Comparison of ENCODE assay signal across 8 cellular contexts in the genomic region with DNA sequence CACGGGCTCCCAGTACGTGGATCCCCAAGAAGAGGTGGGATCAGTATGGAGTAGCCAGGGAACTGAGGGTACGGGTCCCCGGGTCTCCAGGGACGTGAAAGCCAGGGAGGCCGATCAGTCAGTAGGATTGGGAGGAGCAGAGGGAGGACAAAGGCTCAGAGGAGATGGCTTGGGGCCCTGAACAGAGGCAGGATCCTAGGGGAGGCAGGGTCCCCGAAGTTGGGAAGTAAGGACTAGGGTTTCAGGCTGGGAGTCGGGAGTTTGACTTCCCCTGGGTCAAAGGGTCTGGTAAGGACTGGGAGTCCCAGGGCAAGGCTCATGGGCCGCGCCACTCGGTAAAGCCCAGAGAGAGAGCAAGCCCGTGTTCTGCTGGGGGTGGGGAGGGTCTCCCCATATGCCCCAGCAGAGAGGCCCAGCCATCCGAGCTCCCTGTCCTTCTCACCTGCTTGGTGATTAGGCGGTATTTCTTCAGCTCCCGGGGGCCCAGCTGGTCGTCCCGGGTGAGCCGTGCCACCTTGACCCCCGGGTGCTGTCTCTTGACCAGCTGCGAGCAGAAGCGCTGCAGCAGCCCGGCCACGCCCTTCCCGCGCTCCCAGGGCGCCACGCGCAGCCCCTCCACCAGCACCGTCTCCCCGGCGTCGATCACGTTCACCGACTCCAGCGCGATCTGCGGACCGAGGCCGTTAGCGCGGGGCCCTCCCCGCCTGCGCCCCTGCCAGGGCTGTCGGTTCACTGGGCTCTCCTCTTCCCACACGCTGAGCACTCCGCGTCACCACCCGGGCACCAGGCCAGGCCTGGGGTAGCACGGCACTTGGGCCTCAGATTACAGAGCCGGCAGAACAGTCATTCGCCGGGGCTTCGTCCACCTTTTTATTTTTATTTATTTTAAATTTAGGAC. TPM values are rescaled to one million over a fixed set of nuclear protein-coding genes. Genes with fewer than 3 reads are reported as not detected.
A peak's percentile ranks its signal among the peaks of the same experiment; 100 is the strongest.
DNase-seq lines count a peak whose midpoint lies in the region; ATAC-seq and TF ChIP-seq lines count a peak whose summit lies in the region.

No MANE protein-coding gene starts in this region.

- peaks cover 36% of the 10 kb centered on the region for H3K27me3 ChIP-seq in MG63
- H3K27me3 ChIP-seq in iPS-15b (ENCODE audit: control insufficient read depth, insufficient read depth, low read length): peaks cover 98% of the 10 kb centered on the region
- peaks cover 58% of the 10 kb centered on the region for H3K27me3 ChIP-seq in thoracic aorta (replicated peaks; ENCODE audit: insufficient read depth)

- peaks cover 25% of the 10 kb centered on the region for H3K4me1 Mint-ChIP-seq in Calu3 (ENCODE audit: low read depth, unreplicated experiment)
- peaks cover 37% of the 10 kb centered on the region for H3K4me1 Mint-ChIP-seq in activated naive CD8-positive, alpha-beta T cell treated with anti-CD3 and anti-CD28 coated beads, Interleukin-2, amount 10 ng/mL, durations not matched to agents 7 days and 5 days

- no peak for ATAC-seq in activated naive CD8-positive, alpha-beta T cell treated with anti-CD3 and anti-CD28 coated beads, Interleukin-2, amount 10 ng/mL, durations not matched to agents 7 days and 5 days (ENCODE audit: low read depth)
- no peak for ATAC-seq in thoracic aorta (ENCODE audit: insufficient number of reproducible peaks, low FRiP score, low read depth)
- no peak for ATAC-seq in GM19467 (IDR thresholded peaks at IDR 0.05; ENCODE audit: unreplicated experiment)
- no peak for ATAC-seq in GM19328 (IDR thresholded peaks at IDR 0.05; ENCODE audit: unreplicated experiment)

- intact Hi-C loops in Calu3 (cut with micrococcal nuclease; ENCODE audit: unreplicated experiment): no loop called here

- H3K36me3 ChIP-seq in MG63 (no peaks in the 10 kb centered on the region), iPS-15b (ENCODE audit: control insufficient read depth, insufficient read depth, low read length) (no peaks in the 10 kb centered on the region), thoracic aorta (no peaks in the 10 kb centered on the region)

- peak overlapping the region in 1 of 2 donors; percentile 22 for H3K27ac ChIP-seq in thoracic aorta

- peak overlapping the region; percentile 0 for H3K27ac Mint-ChIP-seq in Calu3 (ENCODE audit: unreplicated experiment)
- H3K27ac Mint-ChIP-seq in activated naive CD8-positive, alpha-beta T cell treated with anti-CD3 and anti-CD28 coated beads, Interleukin-2, amount 10 ng/mL, durations not matched to agents 7 days and 5 days: no peak overlapping the region

- H3K9me3 ChIP-seq in MG63: no peaks in the 10 kb centered on the region
- H3K9me3 ChIP-seq in iPS-15b (ENCODE audit: control insufficient read depth, insufficient read depth, low read length): no peaks in the 10 kb centered on the region
- H3K9me3 ChIP-seq in thoracic aorta: no peaks in the 10 kb centered on the region

- DNase-seq in Calu3: peak; percentile 86
- DNase-seq in MG63: peak; percentile 84
- peak; percentile 43 for DNase-seq in activated naive CD8-positive, alpha-beta T cell treated with anti-CD3 and anti-CD28 coated beads, Interleukin-2, amount 10 ng/mL, durations not matched to agents 7 days and 5 days
- DNase-seq in thoracic aorta (ENCODE audit: low spot score): no peak
- DNase-seq in SK-N-DZ (ENCODE audit: low spot score): no peak

- H3K4me3 ChIP-seq in MG63: no peak overlapping the region; the same call in 1 of the 2 replicates
- peak overlapping the region; percentile 69 for H3K4me3 ChIP-seq in iPS-15b (ENCODE audit: low read depth, low read length)
- peak overlapping the region; percentile 40 for H3K4me3 ChIP-seq in thoracic aorta

- POLR2A ChIA-PET in activated naive CD8-positive, alpha-beta T cell treated with anti-CD3 and anti-CD28 coated beads, Interleukin-2, amount 10 ng/mL, durations not matched to agents 7 days and 5 days (lab: Charles Lee): interaction anchor here (0.5 to 2.1 kb wide), 4 partner anchors 8 to 83 kb away, joined by 3 to 8 read pairs (median 4); partner anchors contain the start of genes AP1S1 and VGF

- CTCF ChIA-PET in Calu3 (lab: Charles Lee): interaction anchor here (0.6 to 1.5 kb wide), 5 partner anchors 19 to 190 kb away, joined by 3 to 5 read pairs (median 3); partner anchors contain the start of gene COL26A1

- H3K4me3 Mint-ChIP-seq in Calu3 (ENCODE audit: low read depth, unreplicated experiment): peak overlapping the region; percentile 61
- peak overlapping the region; percentile 18 for H3K4me3 Mint-ChIP-seq in activated naive CD8-positive, alpha-beta T cell treated with anti-CD3 and anti-CD28 coated beads, Interleukin-2, amount 10 ng/mL, durations not matched to agents 7 days and 5 days

- TF ChIP-seq CTCF in Calu3 (IDR thresholded peaks at IDR 0.05; ENCODE audit: unreplicated experiment) (no peak), thoracic aorta (IDR thresholded peaks at IDR 0.05) (no peak)

- no TSS peak for BruUV-seq in Calu3 (replicated peaks; lab: Mats Ljungman, UMichigan)

- no peak overlapping the region for H3K9ac ChIP-seq in iPS-15b (ENCODE audit: low read depth, low read length)

- H3K36me3 Mint-ChIP-seq in Calu3 (ENCODE audit: insufficient read depth, unreplicated experiment): peaks cover 17% of the 10 kb centered on the region
- no peaks in the 10 kb centered on the region for H3K36me3 Mint-ChIP-seq in activated naive CD8-positive, alpha-beta T cell treated with anti-CD3 and anti-CD28 coated beads, Interleukin-2, amount 10 ng/mL, durations not matched to agents 7 days and 5 days

- H3K4me1 ChIP-seq in iPS-15b (ENCODE audit: control insufficient read depth, insufficient read depth, low read length): peaks cover 26% of the 10 kb centered on the region
- peaks cover 18 to 37% of the 10 kb centered on the region in 2 donors for H3K4me1 ChIP-seq in thoracic aorta (ENCODE audit: control insufficient read depth in 1 of 2, low read depth in 2 of 2)

- no peaks in the 10 kb centered on the region for H3K9me3 Mint-ChIP-seq in Calu3 (ENCODE audit: low read depth, unreplicated experiment)
- H3K9me3 Mint-ChIP-seq in activated naive CD8-positive, alpha-beta T cell treated with anti-CD3 and anti-CD28 coated beads, Interleukin-2, amount 10 ng/mL, durations not matched to agents 7 days and 5 days: no peaks in the 10 kb centered on the region

- H3K27me3 Mint-ChIP-seq in Calu3 (ENCODE audit: unreplicated experiment): peaks cover 100% of the 10 kb centered on the region
- peaks cover 91% of the 10 kb centered on the region for H3K27me3 Mint-ChIP-seq in activated naive CD8-positive, alpha-beta T cell treated with anti-CD3 and anti-CD28 coated beads, Interleukin-2, amount 10 ng/mL, durations not matched to agents 7 days and 5 days

RNA-seq across cellular contexts. Expression of gene NAT16, which starts 7.0 kb away (rescaled TPM):
- total RNA-seq in Calu3 (2022) (not detected in 2 replicates), thoracic aorta (not detected)
- total RNA-seq in MG63 (2014; rRNA removed; shearing (Covaris generic); ENCODE audit: low replicate concordance): not detected in 2 replicates
- total RNA-seq in activated naive CD8-positive, alpha-beta T cell treated with anti-CD3 and anti-CD28 coated beads, Interleukin-2, amount 10 ng/mL, durations not matched to agents 7 days and 5 days: not detected
- polyA plus RNA-seq in SK-N-DZ (2014; cell fraction: cytosol; rRNA removed): not detected in 2 replicates
- polyA plus RNA-seq in SK-N-DZ (2014; cell fraction: nucleus; rRNA removed): 0.24 TPM in 1 of 2 replicates, not detected in the other

RNA-seq across cellular contexts. Expression of gene VGF, which starts 7.7 kb away (rescaled TPM):
- total RNA-seq in Calu3 (2022) (0.14 and 0.81 TPM in 2 replicates), thoracic aorta (not detected)
- total RNA-seq in MG63 (2014; rRNA removed; shearing (Covaris generic); ENCODE audit: low replicate concordance): 0.63 TPM in 1 of 2 replicates, not detected in the other
- under 1 TPM; 0.14 to 0.17 TPM for total RNA-seq in activated naive CD8-positive, alpha-beta T cell treated with anti-CD3 and anti-CD28 coated beads, Interleukin-2, amount 10 ng/mL, durations not matched to agents 7 days and 5 days
- polyA plus RNA-seq in SK-N-DZ (2014; cell fraction: cytosol; rRNA removed): 4.9 and 8.2 TPM in 2 replicates
- polyA plus RNA-seq in SK-N-DZ (2014; cell fraction: nucleus; rRNA removed): 3.6 and 3.9 TPM in 2 replicates

RNA-seq across cellular contexts. Expression of gene AP1S1, which starts 18.8 kb away (rescaled TPM):
- total RNA-seq in Calu3 (2022) (45.6 and 61.6 TPM in 2 replicates), thoracic aorta (10 to 100 TPM; 11.9 to 33.0 TPM)
- total RNA-seq in MG63 (2014; rRNA removed; shearing (Covaris generic); ENCODE audit: low replicate concordance): 153 and 159 TPM in 2 replicates
- total RNA-seq in activated naive CD8-positive, alpha-beta T cell treated with anti-CD3 and anti-CD28 coated beads, Interleukin-2, amount 10 ng/mL, durations not matched to agents 7 days and 5 days: 10 to 100 TPM; 34.1 to 44.0 TPM
- polyA plus RNA-seq in SK-N-DZ (2014; cell fraction: cytosol; rRNA removed): 210 and 218 TPM in 2 replicates
- polyA plus RNA-seq in SK-N-DZ (2014; cell fraction: nucleus; rRNA removed): 108 and 136 TPM in 2 replicates

RNA-seq across cellular contexts. Expression of gene MOGAT3, which starts 27.7 kb away (rescaled TPM):
- total RNA-seq in Calu3 (2022) (not detected in 2 replicates), thoracic aorta (not detected)
- total RNA-seq in MG63 (2014; rRNA removed; shearing (Covaris generic); ENCODE audit: low replicate concordance): not detected in 2 replicates
- total RNA-seq in activated naive CD8-positive, alpha-beta T cell treated with anti-CD3 and anti-CD28 coated beads, Interleukin-2, amount 10 ng/mL, durations not matched to agents 7 days and 5 days: not detected
- polyA plus RNA-seq in SK-N-DZ (2014; cell fraction: cytosol; rRNA removed): not detected in 2 replicates
- not detected in 2 replicates for polyA plus RNA-seq in SK-N-DZ (2014; cell fraction: nucleus; rRNA removed)

RNA-seq across cellular contexts. Expression of gene PLOD3, which starts 44.3 kb away (rescaled TPM):
- 103 and 108 TPM in 2 replicates for total RNA-seq in Calu3 (2022)
- total RNA-seq in MG63 (2014; rRNA removed; shearing (Covaris generic); ENCODE audit: low replicate concordance): 25.6 and 53.1 TPM in 2 replicates
- total RNA-seq in activated naive CD8-positive, alpha-beta T cell treated with anti-CD3 and anti-CD28 coated beads, Interleukin-2, amount 10 ng/mL, durations not matched to agents 7 days and 5 days: 10 to 100 TPM; 48.9 to 51.0 TPM
- 10 to 100 TPM; 31.5 to 55.9 TPM for total RNA-seq in thoracic aorta
- polyA plus RNA-seq in SK-N-DZ (2014; cell fraction: cytosol; rRNA removed): 20.0 and 23.2 TPM in 2 replicates
- polyA plus RNA-seq in SK-N-DZ (2014; cell fraction: nucleus; rRNA removed): 45.9 and 60.0 TPM in 2 replicates

Comparison
In these comparisons a context has a peak if more than half of its experiments do, and no peak if none do; other contexts are left out.
1. DNase-seq: peak in Calu3 (single experiment), MG63 (single experiment) and activated naive CD8-positive, alpha-beta T cell treated with anti-CD3 and anti-CD28 coated beads, Interleukin-2, amount 10 ng/mL, durations not matched to agents 7 days and 5 days (single experiment); none in thoracic aorta (single experiment) and SK-N-DZ (single experiment).